26 cellular contexts compared by ENCODE assay signal in genomic region chr10:130834170-130834569, GRCh38.
"Had no signal": no experiment of that assay in that cellular context is flagged by ENCODE, and none has a peak within 500 bp of the region (broad histone marks: within the 10 kb centered on the region; RNA-seq: fewer than 3 reads in every experiment).

No MANE protein-coding gene starts in this region.

- H3K27ac Mint-ChIP-seq: activated naive CD8-positive, alpha-beta T cell; naive thymus-derived CD4-positive, alpha-beta T cell; T-helper 17 cell had no signal

- FAIRE-seq: keratinocyte had no signal

- H3K4me3 ChIP-seq: body of pancreas, cardiac muscle cell, colonic mucosa, gastrocnemius medialis, spleen, tibial nerve had no signal

- H3K9me3 ChIP-seq: body of pancreas, colonic mucosa, gastrocnemius medialis had no signal

- H3K36me3 ChIP-seq: cardiac muscle cell, colonic mucosa, gastrocnemius medialis, spleen, tibial nerve, WERI-Rb-1 had no signal

- H3K4me1 Mint-ChIP-seq: neural crest cell, T-helper 17 cell had no signal

- H3K4me3 Mint-ChIP-seq: activated naive CD8-positive, alpha-beta T cell; naive thymus-derived CD4-positive, alpha-beta T cell; neural crest cell; T-helper 17 cell had no signal

- H3K9me3 Mint-ChIP-seq: neural crest cell had no signal

- H3K4me1 ChIP-seq: body of pancreas, colonic mucosa, gastrocnemius medialis, spleen, tibial nerve had no signal

- DNase-seq: activated CD4-positive, alpha-beta T cell treated with anti-CD3 and anti-CD28 coated beads for 48 hours; activated CD4-positive, alpha-beta T cell treated with anti-CD3 and anti-CD28 coated beads, Interleukin-2, amount 50 U/mL, for 48 hours; activated CD8-positive, alpha-beta memory T cell treated with anti-CD3 and anti-CD28 coated beads for 24 hours; activated effector memory CD4-positive, alpha-beta T cell treated with Interleukin-2 at 50 U/mL for 16 hours; activated naive CD4-positive, alpha-beta T cell treated with Interleukin-2 at 50 U/mL for 16 hours; body of pancreas; cerebellar nuclear complex; colonic mucosa; effector CD8-positive, alpha-beta T cell; gastrocnemius medialis; glutamatergic neuron; left cardiac atrium; midbrain; naive thymus-derived CD4-positive, alpha-beta T cell; right cardiac atrium; spleen; stimulated activated naive CD4-positive, alpha-beta T cell treated with Interleukin-2 at 50 U/mL for 16 hours; T-helper 17 cell; T1000; WERI-Rb-1 had no signal

- H3K36me3 Mint-ChIP-seq: activated naive CD8-positive, alpha-beta T cell; naive thymus-derived CD4-positive, alpha-beta T cell had no signal

- H3K27ac ChIP-seq: body of pancreas, cardiac muscle cell, colonic mucosa, gastrocnemius medialis, spleen, tibial nerve, WERI-Rb-1 had no signal

- ATAC-seq: activated CD4-positive, CD25-positive, alpha-beta regulatory T cell treated with anti-CD3 and anti-CD28 coated beads, Interleukin-2, amount 50 U/mL, for 24 hours; body of pancreas; gastrocnemius medialis; left cardiac atrium; naive thymus-derived CD4-positive, alpha-beta T cell; right cardiac atrium; T-helper 17 cell had no signal

- H3K27me3 ChIP-seq: body of pancreas, cardiac muscle cell, colonic mucosa, gastrocnemius medialis, spleen, tibial nerve had no signal
